Comparison of ENCODE assay signal across 12 cellular contexts in genomic region chr2:118942012-118942411, GRCh38. TPM values are rescaled to one million over a fixed set of nuclear protein-coding genes. Genes with fewer than 3 reads are reported as not detected.
"Had no signal": no experiment of that assay in that cellular context is flagged by ENCODE, and none has a peak within 500 bp of the region (broad histone marks: within the 10 kb centered on the region; RNA-seq: fewer than 3 reads in every experiment).

Gene MARCO, plus strand, starts transcription at chr2:118942194. Its CDS starts 107 bp downstream, at chr2:118942301.

- H3K9me3 ChIP-seq: heart left ventricle had no signal

- H3K27ac Mint-ChIP-seq: activated CD8-positive, alpha-beta T cell treated with anti-CD3 and anti-CD28 coated beads, Interleukin-2, amount 10 ng/mL, durations not matched to agents 7 days and 5 days; activated T-helper 1 cell treated with anti-CD3 and anti-CD28 coated beads, Interleukin-12 subunit alpha, Interleukin-12 subunit beta, Interleukin-2, Interleukin-4 antibody, amounts not matched to agents 30 ng/mL and 10 ng/mL and 1 ng/mL, durations not matched to agents 14 hours and 24 hours and 36 hours had no signal

- H3K36me3 ChIP-seq: heart left ventricle had no signal

- H3K36me3 Mint-ChIP-seq: naive thymus-derived CD8-positive, alpha-beta T cell had no signal

- ATAC-seq: activated CD8-positive, alpha-beta T cell treated with anti-CD3 and anti-CD28 coated beads, Interleukin-2, amount 10 ng/mL, durations not matched to agents 7 days and 5 days; naive thymus-derived CD8-positive, alpha-beta T cell had no signal

- H3K4me3 Mint-ChIP-seq: activated CD8-positive, alpha-beta T cell treated with anti-CD3 and anti-CD28 coated beads, Interleukin-2, amount 10 ng/mL, durations not matched to agents 7 days and 5 days; activated T-helper 1 cell treated with anti-CD3 and anti-CD28 coated beads, Interleukin-12 subunit alpha, Interleukin-12 subunit beta, Interleukin-2, Interleukin-4 antibody, amounts not matched to agents 30 ng/mL and 10 ng/mL and 1 ng/mL, durations not matched to agents 14 hours and 24 hours and 36 hours had no signal

- DNase-seq: activated CD4-positive, alpha-beta T cell treated with anti-CD3 and anti-CD28 coated beads for 48 hours; activated CD8-positive, alpha-beta T cell treated with anti-CD3 and anti-CD28 coated beads, Interleukin-2, amount 10 ng/mL, durations not matched to agents 7 days and 5 days; activated naive CD4-positive, alpha-beta T cell; central memory CD4-positive, alpha-beta T cell; effector CD8-positive, alpha-beta T cell; foreskin melanocyte; heart left ventricle; naive thymus-derived CD8-positive, alpha-beta T cell; trophoblast cell had no signal

- H3K9me3 Mint-ChIP-seq: activated T-helper 1 cell treated with anti-CD3 and anti-CD28 coated beads, Interleukin-12 subunit alpha, Interleukin-12 subunit beta, Interleukin-2, Interleukin-4 antibody, amounts not matched to agents 30 ng/mL and 10 ng/mL and 1 ng/mL, durations not matched to agents 14 hours and 24 hours and 36 hours; naive thymus-derived CD8-positive, alpha-beta T cell had no signal

- H3K4me3 ChIP-seq: coronary artery had no signal

RNA-seq across cellular contexts. Expression of gene MARCO, which starts in this region (rescaled TPM):
- total RNA-seq: activated CD8-positive, alpha-beta T cell treated with anti-CD3 and anti-CD28 coated beads, Interleukin-2, amount 10 ng/mL, durations not matched to agents 7 days and 5 days; activated T-helper 1 cell treated with anti-CD3 and anti-CD28 coated beads, Interleukin-12 subunit alpha, Interleukin-12 subunit beta, Interleukin-2, Interleukin-4 antibody, amounts not matched to agents 30 ng/mL and 10 ng/mL and 1 ng/mL, durations not matched to agents 14 hours and 24 hours and 36 hours; naive thymus-derived CD8-positive, alpha-beta T cell; pulmonary artery endothelial cell had no signal
- polyA plus RNA-seq: naive thymus-derived CD8-positive, alpha-beta T cell had no signal
